8 cellular contexts compared by ENCODE assay signal in genomic region chr13:102869948-102870676, GRCh38.
DNase-seq lines count a peak whose midpoint lies in the region; ATAC-seq lines count a peak whose summit lies in the region.

No MANE protein-coding gene starts in this region.

- H3K4me1 Mint-ChIP-seq in activated T-cell treated with anti-CD3 and anti-CD28 coated beads, Interleukin-2, amount 50 U/mL, for 24 hours (ENCODE audit: low read depth): peaks cover 38% of the 10 kb centered on the region
- H3K4me1 Mint-ChIP-seq in stimulated activated memory B cell treated with anti-CD40 and anti-IgM and Interleukin-4, amounts not matched to agents 10 μg/mL and 1 μg/mL and 100 μg/mL, for 72 hours: peaks cover 27% of the 10 kb centered on the region

- H3K27me3 Mint-ChIP-seq in activated T-cell treated with anti-CD3 and anti-CD28 coated beads, Interleukin-2, amount 50 U/mL, for 24 hours: no peaks in the 10 kb centered on the region
- H3K27me3 Mint-ChIP-seq in stimulated activated memory B cell treated with anti-CD40 and anti-IgM and Interleukin-4, amounts not matched to agents 10 μg/mL and 1 μg/mL and 100 μg/mL, for 72 hours: no peaks in the 10 kb centered on the region

- peak overlapping the region; percentile 36 for H3K9ac ChIP-seq in adipocyte (ENCODE audit: low read length)

- peaks cover 84% of the 10 kb centered on the region for H3K36me3 ChIP-seq in adipocyte (ENCODE audit: control insufficient read depth, insufficient read depth, low read length, severe bottlenecking)

- H3K9me3 Mint-ChIP-seq in activated T-cell treated with anti-CD3 and anti-CD28 coated beads, Interleukin-2, amount 50 U/mL, for 24 hours: no peaks in the 10 kb centered on the region
- H3K9me3 Mint-ChIP-seq in stimulated activated memory B cell treated with anti-CD40 and anti-IgM and Interleukin-4, amounts not matched to agents 10 μg/mL and 1 μg/mL and 100 μg/mL, for 72 hours: no peaks in the 10 kb centered on the region

- peak overlapping the region; percentile 76 for H3K27ac Mint-ChIP-seq in activated T-cell treated with anti-CD3 and anti-CD28 coated beads, Interleukin-2, amount 50 U/mL, for 24 hours
- peak overlapping the region; percentile 14 for H3K27ac Mint-ChIP-seq in stimulated activated memory B cell treated with anti-CD40 and anti-IgM and Interleukin-4, amounts not matched to agents 10 μg/mL and 1 μg/mL and 100 μg/mL, for 72 hours

- peaks cover 33% of the 10 kb centered on the region for H3K4me1 ChIP-seq in adipocyte (ENCODE audit: control insufficient read depth, insufficient read depth, low read length)

- no peak overlapping the region for H3K4me3 Mint-ChIP-seq in activated T-cell treated with anti-CD3 and anti-CD28 coated beads, Interleukin-2, amount 50 U/mL, for 24 hours
- H3K4me3 Mint-ChIP-seq in stimulated activated memory B cell treated with anti-CD40 and anti-IgM and Interleukin-4, amounts not matched to agents 10 μg/mL and 1 μg/mL and 100 μg/mL, for 72 hours: no peak overlapping the region

- no peak for DNase-seq in activated T-cell treated with anti-CD3 and anti-CD28 coated beads, Interleukin-2, amount 50 U/mL, for 24 hours
- no peak for DNase-seq in activated T-cell treated with anti-CD3 and anti-CD28 coated beads, Interleukin-2, amount 50 U/mL, for 48 hours
- DNase-seq in adipocyte (ENCODE audit: low read depth) (no peak), pons (ENCODE audit: low spot score) (no peak), NAMALWA (ENCODE audit: low spot score) (no peak)

- peak; percentile 32 for ATAC-seq in HG03095 (IDR thresholded peaks at IDR 0.05; ENCODE audit: unreplicated experiment)
- ATAC-seq in stimulated activated memory B cell treated with anti-CD40 and anti-IgM and Interleukin-4, amounts not matched to agents 10 μg/mL and 1 μg/mL and 100 μg/mL, for 72 hours: no peak
- ATAC-seq in GM18520 (IDR thresholded peaks at IDR 0.05; ENCODE audit: unreplicated experiment): no peak

- H3K9me3 ChIP-seq in adipocyte (ENCODE audit: control insufficient read depth, low read length): no peaks in the 10 kb centered on the region

- peaks cover 91% of the 10 kb centered on the region for H3K36me3 Mint-ChIP-seq in activated T-cell treated with anti-CD3 and anti-CD28 coated beads, Interleukin-2, amount 50 U/mL, for 24 hours (ENCODE audit: low read depth)
- peaks cover 43% of the 10 kb centered on the region for H3K36me3 Mint-ChIP-seq in stimulated activated memory B cell treated with anti-CD40 and anti-IgM and Interleukin-4, amounts not matched to agents 10 μg/mL and 1 μg/mL and 100 μg/mL, for 72 hours

- H3K4me3 ChIP-seq in adipocyte (ENCODE audit: low read length): no peak overlapping the region

- no peaks in the 10 kb centered on the region for H3K27me3 ChIP-seq in adipocyte (replicated peaks; ENCODE audit: control insufficient read depth, insufficient read depth, low read length)
